ENCODE assay signal across 16 cellular contexts in genomic region chr2:4110273-4110672, GRCh38.
"Had no signal": no experiment of that assay in that cellular context is flagged by ENCODE, and none has a peak within 500 bp of the region (broad histone marks: within the 10 kb centered on the region; RNA-seq: fewer than 3 reads in every experiment).

No MANE protein-coding gene starts in this region.

- H3K4me3 ChIP-seq: mucosa of descending colon, pancreas, stomach, uterus had no signal

- H3K36me3 Mint-ChIP-seq: activated naive CD8-positive, alpha-beta T cell; naive thymus-derived CD4-positive, alpha-beta T cell had no signal

- H3K36me3 ChIP-seq: pancreas, stomach, uterus had no signal

- H3K4me1 ChIP-seq: pancreas, stomach, uterus had no signal

- H3K27ac Mint-ChIP-seq: activated naive CD8-positive, alpha-beta T cell; naive thymus-derived CD4-positive, alpha-beta T cell had no signal

- H3K9me3 ChIP-seq: pancreas, uterus had no signal

- FAIRE-seq: colon, endometrium, islet of Langerhans, pancreas had no signal

- DNase-seq: activated CD4-positive, alpha-beta T cell treated with anti-CD3 and anti-CD28 coated beads, Interleukin-2, amount 50 U/mL, for 1 hour; activated CD4-positive, CD25-positive, alpha-beta regulatory T cell; activated CD8-positive, alpha-beta memory T cell treated with anti-CD3 and anti-CD28 coated beads for 24 hours; activated gamma-delta T cell treated with Interleukin-2 at 50 U/mL for 16 hours; amniotic stem cell; mammary epithelial cell; mucosa of descending colon; naive thymus-derived CD4-positive, alpha-beta T cell; pancreas; stimulated activated CD4-positive, alpha-beta T cell treated with anti-CD3 and anti-CD28 coated beads, Interleukin-1b, Interleukin-23, amount 100 ng/mL, for 48 hours; stomach; uterus had no signal

- H3K27ac ChIP-seq: pancreas, stomach, uterus had no signal

- H3K27me3 ChIP-seq: pancreas, stomach, uterus had no signal

- H3K4me3 Mint-ChIP-seq: activated naive CD8-positive, alpha-beta T cell; naive thymus-derived CD4-positive, alpha-beta T cell had no signal

- H3K27me3 Mint-ChIP-seq: activated naive CD8-positive, alpha-beta T cell had no signal

- H3K4me1 Mint-ChIP-seq: naive thymus-derived CD4-positive, alpha-beta T cell had no signal

- ATAC-seq: mucosa of descending colon; naive thymus-derived CD4-positive, alpha-beta T cell; pancreas had no signal
